Comparison of ENCODE assay signal across 24 cellular contexts in genomic region chr4:154936873-154937272, GRCh38.
"Had no signal": no experiment of that assay in that cellular context is flagged by ENCODE, and none has a peak within 500 bp of the region (broad histone marks: within the 10 kb centered on the region; RNA-seq: fewer than 3 reads in every experiment).

No MANE protein-coding gene starts in this region.

- H3K36me3 ChIP-seq: colonic mucosa, esophagus muscularis mucosa, esophagus squamous epithelium, gastrocnemius medialis, gastroesophageal sphincter, heart left ventricle, heart right ventricle had no signal

- H3K9me3 ChIP-seq: colonic mucosa, gastrocnemius medialis had no signal

- H3K4me1 ChIP-seq: colonic mucosa, esophagus muscularis mucosa, esophagus squamous epithelium, foreskin keratinocyte, gastrocnemius medialis, gastroesophageal sphincter, heart left ventricle, heart right ventricle had no signal

- DNase-seq: colonic mucosa; cortex of kidney; dermis blood vessel endothelial cell; dorsolateral prefrontal cortex; effector CD4-positive, alpha-beta T cell; effector CD8-positive, alpha-beta T cell; effector memory CD4-positive, alpha-beta T cell; effector memory CD8-positive, alpha-beta T cell; endodermal cell; erythroblast; esophagus squamous epithelium; foreskin fibroblast; foreskin keratinocyte; foreskin melanocyte; gastrocnemius medialis; glutamatergic neuron; head of caudate nucleus; heart left ventricle; heart right ventricle had no signal

- H3K27ac ChIP-seq: colonic mucosa, coronary artery, dorsolateral prefrontal cortex, epithelial cell of prostate, esophagus muscularis mucosa, esophagus squamous epithelium, foreskin keratinocyte, gastrocnemius medialis, gastroesophageal sphincter, heart left ventricle, heart right ventricle had no signal

- ATAC-seq: effector memory CD8-positive, alpha-beta T cell; esophagus mucosa; foreskin keratinocyte; gastrocnemius medialis; gastroesophageal sphincter; heart left ventricle; heart right ventricle had no signal

- H3K27me3 ChIP-seq: colonic mucosa, esophagus muscularis mucosa, esophagus squamous epithelium, foreskin keratinocyte, gastrocnemius medialis, gastroesophageal sphincter, heart left ventricle, heart right ventricle had no signal

- H3K4me3 ChIP-seq: colonic mucosa, coronary artery, dorsolateral prefrontal cortex, esophagus muscularis mucosa, esophagus squamous epithelium, gastrocnemius medialis, gastroesophageal sphincter, heart left ventricle, heart right ventricle had no signal
